Comparison of ENCODE assay signal across 8 cellular contexts in genomic region chr17:63600569-63601438, GRCh38. TPM values are rescaled to one million over a fixed set of nuclear protein-coding genes. Genes with fewer than 3 reads are reported as not detected.
A peak's percentile ranks its signal among the peaks of the same experiment; 100 is the strongest.
DNase-seq lines count a peak whose midpoint lies in the region; TF ChIP-seq lines count a peak whose summit lies in the region.

Gene TACO1, plus strand, starts transcription at chr17:63600895. Its CDS starts 189 bp downstream, at chr17:63601084.

- H3K9ac ChIP-seq in SK-N-SH, result peak within 1 kb of the TSS; percentile 85

- no peaks in the 10 kb centered on the region for H3K9me3 Mint-ChIP-seq in activated naive CD4-positive, alpha-beta T cell treated with anti-CD3 and anti-CD28 coated beads, Interleukin-2, amount 10 ng/mL, durations not matched to agents 7 days and 5 days

- TF ChIP-seq RAD21 in SK-N-SH (IDR thresholded peaks at IDR 0.05; ENCODE audit: low read length), result peak; percentile 21; the same call in 1 of the 2 replicates

- peaks cover 46% of the 10 kb centered on the region for H3K4me1 Mint-ChIP-seq in activated naive CD4-positive, alpha-beta T cell treated with anti-CD3 and anti-CD28 coated beads, Interleukin-2, amount 10 ng/mL, durations not matched to agents 7 days and 5 days

- TF ChIP-seq CTCF in HFF-Myc (IDR thresholded peaks at IDR 0.05; ENCODE audit: low read depth, low read length, missing control alignments), result no peak
- no peak for TF ChIP-seq CTCF in SK-N-SH (IDR thresholded peaks at IDR 0.05)

- H3F3A ChIP-seq in SK-N-SH (replicated peaks; ENCODE audit: insufficient read depth), result peaks cover 15% of the 10 kb centered on the region

- peaks cover 11 to 14% of the 10 kb centered on the region in 2 experiments for H3K36me3 ChIP-seq in SK-N-SH (replicated peaks in 1 of 2; ENCODE audit: control insufficient read depth in 1 of 2, insufficient read depth in 2 of 2, low read length in 1 of 2)

- 4% methylated on average over 40 of the region's 61 CpGs for WGBS in SK-N-SH (ENCODE audit: low lambda C conversion rate)

- DNase-seq in GM04504 (ENCODE audit: low read depth) (peak; percentile 57), HFF-Myc (ENCODE audit: extremely low read depth, low read depth) (peak; percentile 67), NCI-H1048 (lab: John Stamatoyannopoulos, UW) (peak; percentile 32), SK-N-SH (peak; percentile 96), glomerular endothelial cell (ENCODE audit: extremely low read depth, low read depth, low spot score) (no peak), nucleus accumbens (lab: John Stamatoyannopoulos, UW) (peak in 54 of 56 donors; percentile 30 to 87 (median 70)), substantia nigra (lab: John Stamatoyannopoulos, UW) (peak in 48 of 49 donors; percentile 18 to 86 (median 72))
- peak; percentile 83 for DNase-seq in activated naive CD4-positive, alpha-beta T cell treated with anti-CD3 and anti-CD28 coated beads, Interleukin-2, amount 10 ng/mL, durations not matched to agents 7 days and 5 days

- CTCF ChIA-PET in SK-N-SH (lab: Yijun Ruan, JAX), result interaction anchor here (1.1 to 29.2 kb wide), 7 partner anchors 10 to 167 kb away, joined by 4 to 827 read pairs (median 4); partner anchors contain the start of gene ACE
- CTCF ChIA-PET in activated naive CD4-positive, alpha-beta T cell treated with anti-CD3 and anti-CD28 coated beads, Interleukin-2, amount 10 ng/mL, durations not matched to agents 7 days and 5 days (lab: Charles Lee), result interaction anchor here (1.6 to 4.7 kb wide), 4 partner anchors 7 to 175 kb away, joined by 4 to 24 read pairs (median 11); partner anchors contain the start of gene MAP3K3

- H3K36me3 Mint-ChIP-seq in activated naive CD4-positive, alpha-beta T cell treated with anti-CD3 and anti-CD28 coated beads, Interleukin-2, amount 10 ng/mL, durations not matched to agents 7 days and 5 days, result peaks cover 20% of the 10 kb centered on the region

- H3K27me3 Mint-ChIP-seq in activated naive CD4-positive, alpha-beta T cell treated with anti-CD3 and anti-CD28 coated beads, Interleukin-2, amount 10 ng/mL, durations not matched to agents 7 days and 5 days, result no peaks in the 10 kb centered on the region

- H3K9me3 ChIP-seq in SK-N-SH, result no peaks in the 10 kb centered on the region

- peak within 1 kb of the TSS; percentile 93 for H3K27ac Mint-ChIP-seq in activated naive CD4-positive, alpha-beta T cell treated with anti-CD3 and anti-CD28 coated beads, Interleukin-2, amount 10 ng/mL, durations not matched to agents 7 days and 5 days

- peak within 1 kb of the TSS; percentile 98 for H2AFZ ChIP-seq in SK-N-SH (ENCODE audit: low read depth)

- H3K27me3 ChIP-seq in SK-N-SH (ENCODE audit: insufficient read depth), result no peaks in the 10 kb centered on the region

- H3K4me3 ChIP-seq in HFF-Myc (replicated peaks; ENCODE audit: low read depth, low read length) (peak within 1 kb of the TSS; percentile 82), SK-N-SH (ENCODE audit: low read depth in 2 of 2, low read length in 1 of 2) (peak within 1 kb of the TSS; percentile 73 to 80)

- no peaks in the 10 kb centered on the region for H4K20me1 ChIP-seq in SK-N-SH (ENCODE audit: insufficient read depth)

- no peaks in the 10 kb centered on the region for H3K9me2 ChIP-seq in SK-N-SH

- H3K4me3 Mint-ChIP-seq in activated naive CD4-positive, alpha-beta T cell treated with anti-CD3 and anti-CD28 coated beads, Interleukin-2, amount 10 ng/mL, durations not matched to agents 7 days and 5 days, result peak within 1 kb of the TSS; percentile 88

- H3K4me1 ChIP-seq in SK-N-SH (ENCODE audit: control insufficient read depth in 1 of 2, insufficient read depth in 2 of 2, low read depth in 1 of 2, low read length in 1 of 2), result peaks cover 6 to 14% of the 10 kb centered on the region in 2 experiments; a peak in 2 of 4 replicates

- peak within 1 kb of the TSS; percentile 88 for H3K4me2 ChIP-seq in SK-N-SH

- TF ChIP-seq EP300 in SK-N-SH (IDR thresholded peaks at IDR 0.05; ENCODE audit: borderline replicate concordance in 1 of 2, low read depth in 1 of 2, low read length in 1 of 2), result peak in 1 of 2 experiments; percentile 51; a peak in 1 of 4 replicates

- POLR2A ChIA-PET in SK-N-SH (lab: Yijun Ruan, JAX), result interaction anchor here (0.6 to 1.8 kb wide), 9 partner anchors 8 to 171 kb away, joined by 3 to 7 read pairs (median 3); partner anchors contain the start of gene MAP3K3

- peaks cover 21% of the 10 kb centered on the region for H3K79me2 ChIP-seq in SK-N-SH (ENCODE audit: insufficient read depth)

- H3K27ac ChIP-seq in SK-N-SH (ENCODE audit: low read depth in 2 of 2, low read length in 1 of 2) (peak within 1 kb of the TSS; percentile 51 to 73), substantia nigra (ENCODE audit: low read depth, low read length, poor library complexity, severe bottlenecking) (peak within 1 kb of the TSS; percentile 75)

TF ChIP-seq in SK-N-SH, 30 proteins besides CTCF, POLR2A, EP300 and RAD21 (continues in another document):
- TF ChIP-seq GABPA (IDR thresholded peaks at IDR 0.05; ENCODE audit: low read depth), result peak; percentile 99
- TF ChIP-seq YY1 (IDR thresholded peaks at IDR 0.05; ENCODE audit: low read depth), result peak; percentile 82
- TF ChIP-seq EZH2phosphoT487 (IDR thresholded peaks at IDR 0.05; ENCODE audit: borderline replicate concordance, low read depth), result no peak
- TF ChIP-seq FOXJ3 (CRISPR knock-in tag; IDR thresholded peaks at IDR 0.05), result peak; percentile 52; the same call in 1 of the 2 replicates
- TF ChIP-seq SIN3A (IDR thresholded peaks at IDR 0.05; ENCODE audit: borderline replicate concordance, low read depth, low read length), result peak; percentile 97; the same call in 1 of the 2 replicates
- TF ChIP-seq USF1 (IDR thresholded peaks at IDR 0.05; ENCODE audit: borderline replicate concordance, low read depth), result peak; percentile 63; the same call in 1 of the 2 replicates
- peak; percentile 80; the same call in 1 of the 2 replicates for TF ChIP-seq NFIC (IDR thresholded peaks at IDR 0.05; ENCODE audit: borderline replicate concordance)
- TF ChIP-seq USF2 (IDR thresholded peaks at IDR 0.05; ENCODE audit: borderline replicate concordance, low read depth, low read length), result peak; percentile 19; the same call in 1 of the 2 replicates
- TF ChIP-seq NRF1 (IDR thresholded peaks at IDR 0.05; ENCODE audit: low read depth, low read length), result no peak
- peak; percentile 77 for TF ChIP-seq REST (IDR thresholded peaks at IDR 0.05; ENCODE audit: low read depth, low read length)
- TF ChIP-seq RXRA (IDR thresholded peaks at IDR 0.05; ENCODE audit: borderline replicate concordance, low read depth), result no peak; the same call in 1 of the 2 replicates
- peak; percentile 49; the same call in 1 of the 2 replicates for TF ChIP-seq IRF3 (IDR thresholded peaks at IDR 0.05; ENCODE audit: low read depth, low read length)
- TF ChIP-seq TCF12 (IDR thresholded peaks at IDR 0.05), result no peak; the same call in 1 of the 2 replicates
- peak; percentile 32; the same call in 1 of the 2 replicates for TF ChIP-seq FOXM1 (IDR thresholded peaks at IDR 0.05; ENCODE audit: low read depth)

RNA-seq across cellular contexts. Expression of gene TACO1, which starts in this region (rescaled TPM):
- 32.7 and 37.9 TPM in 2 replicates for polyA plus RNA-seq in SK-N-SH (2012; rRNA removed)
- polyA plus RNA-seq in SK-N-SH (2012; cell fraction: cytosol; rRNA removed), result 36.1 and 37.1 TPM in 2 replicates
- polyA plus RNA-seq in SK-N-SH (2012; cell fraction: nucleus; rRNA removed), result 31.3 and 49.5 TPM in 2 replicates
- total RNA-seq in glomerular endothelial cell, result 18.9 and 26.3 TPM in 2 replicates
